ENCODE assay signal across 1 cellular context in genomic region chr6:158559895-158560786, GRCh38.
TF ChIP-seq lines count a peak whose summit lies in the region.

Gene TMEM181 (plus strand): TSS chr6:158560091. CDS start chr6:158560225, 134 bp downstream.

TF ChIP-seq in K562, 482 proteins besides CTCF, POLR2A, EP300 and RAD21 (continued from another document and continues in another):
- TF ChIP-seq ZNF398 (CRISPR knock-in tag; IDR thresholded peaks at IDR 0.05) = no peak
- no peak for TF ChIP-seq CGGBP1 (CRISPR knock-in tag; IDR thresholded peaks at IDR 0.05)
- TF ChIP-seq MYC (IDR thresholded peaks at IDR 0.05; ENCODE audit: low read depth, low read length) = peak; percentile 95
- no peak for TF ChIP-seq MYC (CRISPR knock-in tag; IDR thresholded peaks at IDR 0.05; ENCODE audit: borderline replicate concordance, low read depth)
- no peak for TF ChIP-seq XRCC3 (IDR thresholded peaks at IDR 0.05)
- no peak for TF ChIP-seq HNRNPK (IDR thresholded peaks at IDR 0.05; ENCODE audit: low read depth, low read length, poor library complexity, severe bottlenecking)
- TF ChIP-seq THRB (CRISPR knock-in tag; conservative IDR thresholded peaks at IDR 0.05) = no peak
- no peak for TF ChIP-seq ZNF354B (CRISPR knock-in tag; IDR thresholded peaks at IDR 0.05)
- no peak for TF ChIP-seq SMARCA5 (IDR thresholded peaks at IDR 0.05)
- no peak for TF ChIP-seq LCOR (CRISPR knock-in tag; IDR thresholded peaks at IDR 0.05)
- TF ChIP-seq ETV5 (CRISPR knock-in tag; IDR thresholded peaks at IDR 0.05; ENCODE audit: low read depth) = peak; percentile 57; the same call in 1 of the 2 replicates
- no peak for TF ChIP-seq GTF2A2 (tag; IDR thresholded peaks at IDR 0.05)
- no peak for TF ChIP-seq ZNF79 (CRISPR knock-in tag; IDR thresholded peaks at IDR 0.05; ENCODE audit: low read depth)
- TF ChIP-seq TCF7L2 (IDR thresholded peaks at IDR 0.05; ENCODE audit: low read depth, low read length) = no peak
- no peak for TF ChIP-seq NCOA6 (IDR thresholded peaks at IDR 0.05)
- 0 out of 4 replicates have a peak, but pooled peaks have one; percentile 31 to 67 for TF ChIP-seq TEAD1 (CRISPR knock-in tag; IDR thresholded peaks at IDR 0.05)
- TF ChIP-seq PURB (CRISPR knock-in tag; IDR thresholded peaks at IDR 0.05; ENCODE audit: low read depth) = no peak
- no peak for TF ChIP-seq NBN (IDR thresholded peaks at IDR 0.05; ENCODE audit: low read depth)
- peak; percentile 66; the same call in 1 of the 2 replicates for TF ChIP-seq FOXK1 (CRISPR knock-in tag; IDR thresholded peaks at IDR 0.05; ENCODE audit: borderline replicate concordance)
- TF ChIP-seq NUFIP1 (IDR thresholded peaks at IDR 0.05; ENCODE audit: partially characterized antibody) = no peak
- TF ChIP-seq ILF3 (IDR thresholded peaks at IDR 0.05; ENCODE audit: borderline replicate concordance) = peak; percentile 60; the same call in 1 of the 2 replicates
- TF ChIP-seq POLR2G (IDR thresholded peaks at IDR 0.05; ENCODE audit: low read depth, low read length) = peak; percentile 98
- no peak for TF ChIP-seq WHSC1 (IDR thresholded peaks at IDR 0.05; ENCODE audit: low read length)
- no peak for TF ChIP-seq HLTF (IDR thresholded peaks at IDR 0.05)
- TF ChIP-seq CXXC5 (CRISPR knock-in tag; IDR thresholded peaks at IDR 0.05) = peak; percentile 99
- peak; percentile 75 for TF ChIP-seq CREB3L1 (IDR thresholded peaks at IDR 0.05; ENCODE audit: borderline replicate concordance, low read depth)
- peak; percentile 72; the same call in 1 of the 2 replicates for TF ChIP-seq ZBTB7A (IDR thresholded peaks at IDR 0.05; ENCODE audit: borderline replicate concordance, control insufficient read depth, low read depth, low read length)
- no peak for TF ChIP-seq ZNF644 (tag; IDR thresholded peaks at IDR 0.05; ENCODE audit: low read depth)
- no peak for TF ChIP-seq TRIM25 (IDR thresholded peaks at IDR 0.05; ENCODE audit: borderline replicate concordance)
- TF ChIP-seq IRF2 (CRISPR knock-in tag; IDR thresholded peaks at IDR 0.05) = no peak
- no peak for TF ChIP-seq ZBTB1 (CRISPR knock-in tag; IDR thresholded peaks at IDR 0.05; ENCODE audit: borderline replicate concordance, low read depth)
- TF ChIP-seq HOMEZ (CRISPR knock-in tag; IDR thresholded peaks at IDR 0.05) = no peak
- TF ChIP-seq PTRF (tag; IDR thresholded peaks at IDR 0.05) = no peak
- no peak for TF ChIP-seq HDAC3 (IDR thresholded peaks at IDR 0.05; ENCODE audit: borderline replicate concordance, partially characterized antibody)
- TF ChIP-seq ZBED1 (IDR thresholded peaks at IDR 0.05) = peak; percentile 74; the same call in 1 of the 2 replicates
- no peak for TF ChIP-seq ZNF277 (CRISPR knock-in tag; IDR thresholded peaks at IDR 0.05; ENCODE audit: borderline replicate concordance)
- TF ChIP-seq E2F5 (CRISPR knock-in tag; IDR thresholded peaks at IDR 0.05) = no peak; the same call in 1 of the 2 replicates
- TF ChIP-seq ELF4 (CRISPR knock-in tag; IDR thresholded peaks at IDR 0.05) = no peak
- peak; percentile 87 for TF ChIP-seq MAX (CRISPR knock-in tag; IDR thresholded peaks at IDR 0.05)
- TF ChIP-seq ZNF121 (CRISPR knock-in tag; conservative IDR thresholded peaks at IDR 0.05) = 0 out of 2 replicates have a peak, but pooled peaks have one; percentile 6
- TF ChIP-seq CHCHD3 (CRISPR knock-in tag; IDR thresholded peaks at IDR 0.05) = no peak
- TF ChIP-seq ZNF23 (CRISPR knock-in tag; IDR thresholded peaks at IDR 0.05) = no peak
- TF ChIP-seq ATF3 (IDR thresholded peaks at IDR 0.05) = no peak
- no peak for TF ChIP-seq ATF3 (CRISPR knock-in tag; conservative IDR thresholded peaks at IDR 0.05)
- no peak for TF ChIP-seq ZFP1 (CRISPR knock-in tag; IDR thresholded peaks at IDR 0.05)
- peak; percentile 59; the same call in 1 of the 2 replicates for TF ChIP-seq MBD2 (IDR thresholded peaks at IDR 0.05; ENCODE audit: borderline replicate concordance, low read depth)
- TF ChIP-seq PHB2 (IDR thresholded peaks at IDR 0.05; ENCODE audit: low read depth) = no peak
- TF ChIP-seq TCF15 (CRISPR knock-in tag; IDR thresholded peaks at IDR 0.05) = no peak
- peak; percentile 39 for TF ChIP-seq HNRNPLL (IDR thresholded peaks at IDR 0.05; ENCODE audit: low read depth, low read length, poor library complexity, severe bottlenecking)
- TF ChIP-seq NRF1 (conservative IDR thresholded peaks at IDR 0.05 in 1 of 2, IDR thresholded peaks at IDR 0.05 in 1 of 2) = peak; percentile 76 to 81
- no peak for TF ChIP-seq HOXB6 (CRISPR knock-in tag; IDR thresholded peaks at IDR 0.05; ENCODE audit: borderline replicate concordance)
- TF ChIP-seq KAT7 (CRISPR knock-in tag; IDR thresholded peaks at IDR 0.05; ENCODE audit: borderline replicate concordance) = no peak
- peak in 2 of 3 experiments; percentile 64 to 65 for TF ChIP-seq YY1 (IDR thresholded peaks at IDR 0.05; ENCODE audit: borderline replicate concordance in 1 of 3, control insufficient read depth in 1 of 3, extremely low read depth in 1 of 3, insufficient read depth in 3 of 3, insufficient read length in 1 of 3, insufficient replicate concordance in 2 of 3, low read depth in 1 of 3, low read length in 2 of 3)
- no peak; the same call in none of the 2 replicates for TF ChIP-seq SUPT5H (IDR thresholded peaks at IDR 0.05)
- TF ChIP-seq HCFC1 (IDR thresholded peaks at IDR 0.05; ENCODE audit: low read depth, low read length) = peak; percentile 87
